8 cellular contexts compared by ENCODE assay signal in genomic region chr12:18165422-18165871, GRCh38.
DNase-seq lines count a peak whose midpoint lies in the region; FAIRE-seq and TF ChIP-seq lines count a peak whose summit lies in the region.

No MANE protein-coding gene starts in this region.

- H3K36me3 ChIP-seq in osteoblast (ENCODE audit: insufficient read depth, low read length) = no peaks in the 10 kb centered on the region

- TF ChIP-seq CTCF in astrocyte of the spinal cord (IDR thresholded peaks at IDR 0.05; ENCODE audit: low read depth, low read length) = no peak
- TF ChIP-seq CTCF in osteoblast (IDR thresholded peaks at IDR 0.05; ENCODE audit: extremely low read depth, low read depth, low read length) = no peak

- no peak overlapping the region for H3K4me3 Mint-ChIP-seq in activated CD4-positive, alpha-beta T cell treated with anti-CD3 and anti-CD28 coated beads, Interleukin-2, amount 10 ng/mL, durations not matched to agents 7 days and 5 days

- peak; percentile 10 for DNase-seq in activated CD4-positive, alpha-beta T cell treated with anti-CD3 and anti-CD28 coated beads, Interleukin-2, amount 10 ng/mL, durations not matched to agents 7 days and 5 days
- DNase-seq in activated CD4-positive, alpha-beta T cell treated with anti-CD3 and anti-CD28 coated beads for 1 hour = no peak
- DNase-seq in H54 (ENCODE audit: insufficient read length, low spot score) = peak; percentile 3
- DNase-seq in MV-4-11 (lab: John Stamatoyannopoulos, UW) = peak; percentile 56
- peak; percentile 68 for DNase-seq in astrocyte of the spinal cord (ENCODE audit: low read depth, low spot score)
- no peak for DNase-seq in osteoblast (ENCODE audit: insufficient read length, low spot score, missing footprints)
- DNase-seq in SKM-1 (lab: John Stamatoyannopoulos, UW; ENCODE audit: unreplicated experiment) = no peak
- DNase-seq in stimulated activated CD4-positive, alpha-beta T cell treated with anti-CD3 and anti-CD28 coated beads, Interleukin-12 subunit alpha, Interleukin-12 subunit beta, amount 100 ng/mL, for 4 hours = no peak

- no peaks in the 10 kb centered on the region for H3K79me2 ChIP-seq in osteoblast (ENCODE audit: insufficient read depth, low read length)

- POLR2A ChIA-PET in activated CD4-positive, alpha-beta T cell treated with anti-CD3 and anti-CD28 coated beads, Interleukin-2, amount 10 ng/mL, durations not matched to agents 7 days and 5 days (lab: Charles Lee) = no interaction called here

- H3K4me3 ChIP-seq in astrocyte of the spinal cord (ENCODE audit: low read depth, low read length) (no peak overlapping the region), osteoblast (ENCODE audit: insufficient read depth, low read length) (peak overlapping the region; percentile 61)

- peak overlapping the region; percentile 6 for H3K27ac Mint-ChIP-seq in activated CD4-positive, alpha-beta T cell treated with anti-CD3 and anti-CD28 coated beads, Interleukin-2, amount 10 ng/mL, durations not matched to agents 7 days and 5 days

- no peaks in the 10 kb centered on the region for H4K20me1 ChIP-seq in osteoblast (ENCODE audit: insufficient read depth, low read length)

- H3K27ac ChIP-seq in osteoblast (ENCODE audit: low read depth, low read length) = peak overlapping the region; percentile 44

- no peaks in the 10 kb centered on the region for H3K9me3 ChIP-seq in osteoblast (ENCODE audit: low read depth, low read length)

- no peaks in the 10 kb centered on the region for H3K27me3 Mint-ChIP-seq in activated CD4-positive, alpha-beta T cell treated with anti-CD3 and anti-CD28 coated beads, Interleukin-2, amount 10 ng/mL, durations not matched to agents 7 days and 5 days

- TF ChIP-seq POLR2A in H54 (IDR thresholded peaks at IDR 0.05; ENCODE audit: low read depth, low read length) = no peak

- FAIRE-seq in H54 (lab: Jason Lieb, UNC) = peak; percentile 95

- peaks cover 4% of the 10 kb centered on the region for H3K4me1 ChIP-seq in osteoblast (ENCODE audit: insufficient read depth, low read length)

- no peaks in the 10 kb centered on the region for H3K27me3 ChIP-seq in osteoblast (ENCODE audit: insufficient read depth, low read length)

- peaks cover 5% of the 10 kb centered on the region for H3K9me3 Mint-ChIP-seq in activated CD4-positive, alpha-beta T cell treated with anti-CD3 and anti-CD28 coated beads, Interleukin-2, amount 10 ng/mL, durations not matched to agents 7 days and 5 days

- CTCF ChIA-PET in activated CD4-positive, alpha-beta T cell treated with anti-CD3 and anti-CD28 coated beads, Interleukin-2, amount 10 ng/mL, durations not matched to agents 7 days and 5 days (lab: Charles Lee) = interaction anchor here (0.6 kb wide), 1 partner anchor 932 kb away, joined by 3 read pairs; no protein-coding TSS in a partner anchor

- peaks cover 2% of the 10 kb centered on the region for H3K36me3 Mint-ChIP-seq in activated CD4-positive, alpha-beta T cell treated with anti-CD3 and anti-CD28 coated beads, Interleukin-2, amount 10 ng/mL, durations not matched to agents 7 days and 5 days (ENCODE audit: low read depth)

- peak overlapping the region; percentile 82 for H2AFZ ChIP-seq in osteoblast (ENCODE audit: low read length)

- in situ Hi-C loops in astrocyte of the spinal cord (cut with HindIII; ENCODE audit: low sequenced_read_pairs) = no loop called here

- H3K4me2 ChIP-seq in osteoblast (ENCODE audit: insufficient read depth, low read length) = peak overlapping the region; percentile 78

- peaks cover 8% of the 10 kb centered on the region for H3K4me1 Mint-ChIP-seq in activated CD4-positive, alpha-beta T cell treated with anti-CD3 and anti-CD28 coated beads, Interleukin-2, amount 10 ng/mL, durations not matched to agents 7 days and 5 days

Comparison
In these comparisons a context has a peak if more than half of its experiments do, and no peak if none do; other contexts are left out.
1. DNase-seq: peak in activated CD4-positive, alpha-beta T cell treated with anti-CD3 and anti-CD28 coated beads, Interleukin-2, amount 10 ng/mL, durations not matched to agents 7 days and 5 days (single experiment), H54 (single experiment), MV-4-11 (single experiment) and astrocyte of the spinal cord (single experiment); none in activated CD4-positive, alpha-beta T cell treated with anti-CD3 and anti-CD28 coated beads for 1 hour (single experiment), osteoblast (single experiment), SKM-1 (single experiment) and stimulated activated CD4-positive, alpha-beta T cell treated with anti-CD3 and anti-CD28 coated beads, Interleukin-12 subunit alpha, Interleukin-12 subunit beta, amount 100 ng/mL, for 4 hours (single experiment).